Comparison of ENCODE assay signal across 9 cellular contexts in the genomic region with DNA sequence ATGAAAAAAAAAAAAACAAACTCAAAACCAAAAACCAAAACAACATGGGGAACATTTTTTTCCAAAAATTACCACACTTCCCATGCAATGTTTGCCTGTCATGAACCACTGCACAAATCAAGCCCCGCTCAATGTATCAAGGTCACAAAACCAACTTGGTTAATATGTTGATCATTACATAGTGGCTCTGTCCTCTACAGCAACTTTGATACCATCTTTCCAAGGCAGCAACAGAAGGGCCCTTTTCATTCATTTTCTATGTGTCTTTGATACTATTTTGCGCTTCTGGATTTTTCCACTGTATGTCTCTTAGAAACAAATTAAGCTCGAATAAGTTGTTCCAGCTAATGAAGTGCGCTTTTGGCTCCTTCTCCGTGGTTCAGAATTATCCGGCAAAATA. TPM values are rescaled to one million over a fixed set of nuclear protein-coding genes. Genes with fewer than 3 reads are reported as not detected.
DNase-seq lines count a peak whose midpoint lies in the region; ATAC-seq and TF ChIP-seq lines count a peak whose summit lies in the region.
"Had no signal": no experiment of that assay in that cellular context is flagged by ENCODE, and none has a peak within 500 bp of the region (broad histone marks: within the 10 kb centered on the region; RNA-seq: fewer than 3 reads in every experiment).

No MANE protein-coding gene starts in this region.

- peak overlapping the region; percentile 83 to 95 (median 88) for H3K4me3 Mint-ChIP-seq in naive thymus-derived CD8-positive, alpha-beta T cell

- peaks cover 41% of the 10 kb centered on the region for H3K4me1 ChIP-seq in Loucy (ENCODE audit: insufficient read depth, low read length, poor library complexity, severe bottlenecking)

- peak overlapping the region; percentile 100 for H3K4me2 ChIP-seq in Loucy (ENCODE audit: low read depth, low read length, poor library complexity, severe bottlenecking)

- no peaks in the 10 kb centered on the region for H3F3A ChIP-seq in Loucy (ENCODE audit: low read depth)

- CTCF ChIA-PET in AG04449 (lab: Yijun Ruan, JAX), result interaction anchor here (1.2 kb wide), 1 partner anchor 143 kb away, joined by 4 read pairs; no protein-coding TSS in a partner anchor

- no peaks in the 10 kb centered on the region for H3K27me3 ChIP-seq in Loucy (ENCODE audit: insufficient read depth, low read length, poor library complexity, severe bottlenecking)

- H3K36me3 Mint-ChIP-seq in naive thymus-derived CD8-positive, alpha-beta T cell, result peaks cover 0 to 2% (median 0%) of the 10 kb centered on the region in 3 donors

- DNase-seq in AG04449 (ENCODE audit: low read depth, low spot score), result no peak
- DNase-seq in choroid plexus epithelial cell (ENCODE audit: low read depth), result no peak
- DNase-seq in naive thymus-derived CD8-positive, alpha-beta T cell, result no peak
- DNase-seq in NCI-H2107 (lab: John Stamatoyannopoulos, UW), result no peak
- no peak for DNase-seq in AG08396 (ENCODE audit: low spot score)
- DNase-seq in RPMI8226, result no peak
- DNase-seq: stimulated activated CD4-positive, alpha-beta T cell treated with anti-CD3 and anti-CD28 coated beads, Interleukin-4, amount 100 ng/mL, for 1 hour had no signal

- TF ChIP-seq CTCF in AG04449 (IDR thresholded peaks at IDR 0.05; ENCODE audit: insufficient read depth, low read length, missing control alignments) (no peak), Loucy (conservative IDR thresholded peaks at IDR 0.05; ENCODE audit: low read length) (no peak), choroid plexus epithelial cell (conservative IDR thresholded peaks at IDR 0.05; ENCODE audit: low read depth, low read length) (no peak)

- no peaks in the 10 kb centered on the region for H3K27me3 Mint-ChIP-seq in naive thymus-derived CD8-positive, alpha-beta T cell

- H3K9me2 ChIP-seq in Loucy (replicated peaks; ENCODE audit: low read depth, low read length), result no peaks in the 10 kb centered on the region

- H3K9me3 ChIP-seq in Loucy (ENCODE audit: insufficient read depth, low read depth, low read length), result no peaks in the 10 kb centered on the region

- no peaks in the 10 kb centered on the region for H3K36me3 ChIP-seq in Loucy (ENCODE audit: insufficient read depth, low read length)

- POLR2A ChIA-PET in AG04449 (lab: Yijun Ruan, JAX), result interaction anchor here (3.3 kb wide), 1 partner anchor 13 kb away, joined by 20 read pairs; no protein-coding TSS in a partner anchor
- POLR2A ChIA-PET in naive thymus-derived CD8-positive, alpha-beta T cell (lab: Charles Lee), result no interaction called here

- H3K4me1 Mint-ChIP-seq in naive thymus-derived CD8-positive, alpha-beta T cell, result peaks cover 10 to 26% (median 21%) of the 10 kb centered on the region in 4 donors

- peak overlapping the region; percentile 78 for H3K9ac ChIP-seq in Loucy (ENCODE audit: low read depth, low read length, poor library complexity, severe bottlenecking)

- H3K79me2 ChIP-seq in Loucy (ENCODE audit: insufficient read depth, low read length), result peaks cover 53% of the 10 kb centered on the region

- H3K9me3 Mint-ChIP-seq in naive thymus-derived CD8-positive, alpha-beta T cell, result no peaks in the 10 kb centered on the region

- H3K27ac Mint-ChIP-seq in naive thymus-derived CD8-positive, alpha-beta T cell, result peak overlapping the region in 7 of 10 donors; percentile 42 to 92 (median 83)

- H2AFZ ChIP-seq in Loucy (ENCODE audit: low read length), result no peak overlapping the region

- H4K20me1 ChIP-seq in Loucy (ENCODE audit: insufficient read depth, low read length, poor library complexity, severe bottlenecking), result peaks cover 13% of the 10 kb centered on the region

- H3K4me3 ChIP-seq in AG04449 (ENCODE audit: low read depth, low read length), result peak overlapping the region; percentile 86
- H3K4me3 ChIP-seq in Loucy (ENCODE audit: low read length, poor library complexity, severe bottlenecking), result peak overlapping the region; percentile 95
- H3K4me3 ChIP-seq in choroid plexus epithelial cell (ENCODE audit: low read depth, low read length), result peak overlapping the region; percentile 64

- ATAC-seq in naive thymus-derived CD8-positive, alpha-beta T cell, result no peak
- no peak for ATAC-seq in HG02678 (IDR thresholded peaks at IDR 0.05; ENCODE audit: unreplicated experiment)

RNA-seq across cellular contexts. Expression of a gene that starts 1.5 kb away (rescaled TPM):
- total RNA-seq in naive thymus-derived CD8-positive, alpha-beta T cell, result 10 to 100 TPM; 10.4 to 10.5 TPM
- polyA plus RNA-seq in naive thymus-derived CD8-positive, alpha-beta T cell, result 10 to 100 TPM in 1 of 3 donors, 1 to 10 TPM in 2; 3.3 to 14.4 (median 5.0) TPM

RNA-seq across cellular contexts. Expression of a gene that starts 24.6 kb away (rescaled TPM):
- total RNA-seq in naive thymus-derived CD8-positive, alpha-beta T cell, result 1 to 10 TPM in 1 of 2 experiments, under 1 TPM in 1; 0.44 to 1.0 TPM
- under 1 TPM in 1 of 3 donors, not detected in 2; 0.15 TPM for polyA plus RNA-seq in naive thymus-derived CD8-positive, alpha-beta T cell

RNA-seq across cellular contexts. Expression of a gene that starts 50.6 kb away (rescaled TPM):
- total RNA-seq in naive thymus-derived CD8-positive, alpha-beta T cell, result not detected
- polyA plus RNA-seq in naive thymus-derived CD8-positive, alpha-beta T cell, result under 1 TPM in 1 of 3 donors, not detected in 2; 0.13 TPM
